ENCODE assay signal across 15 cellular contexts in the genomic region with DNA sequence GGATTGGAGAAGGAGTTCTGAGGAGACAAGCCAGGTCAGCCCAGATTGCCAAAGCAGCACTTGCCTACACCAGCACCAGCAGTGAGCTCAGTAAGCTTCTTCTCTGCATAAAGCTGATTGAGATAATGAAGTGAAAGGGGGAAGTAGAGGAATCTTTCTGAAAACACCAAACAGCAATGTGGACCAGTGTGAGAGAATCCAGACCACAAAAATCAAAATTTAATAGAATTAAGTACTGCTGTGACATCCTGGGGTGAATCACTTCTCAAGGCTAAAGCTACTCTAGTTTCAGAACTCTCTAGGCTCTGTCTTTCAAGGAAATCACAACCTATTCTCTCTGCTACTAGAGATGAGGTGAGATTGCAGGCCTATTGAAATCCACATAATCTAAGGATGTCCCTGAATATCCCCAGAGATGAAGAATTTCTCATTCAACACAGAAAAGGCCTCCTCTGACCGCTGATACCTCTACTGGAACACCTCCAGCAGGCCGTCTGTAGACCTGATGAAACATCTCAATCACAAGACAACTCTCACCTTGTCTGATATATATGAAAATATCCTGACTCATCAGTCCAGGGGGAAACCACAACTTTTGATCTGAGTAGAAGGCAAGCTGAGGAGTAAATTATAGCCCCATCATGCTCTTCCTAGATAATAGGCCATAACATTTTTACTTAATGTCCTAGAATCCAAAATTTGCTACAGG. TPM values are rescaled to one million over a fixed set of nuclear protein-coding genes. Genes with fewer than 3 reads are reported as not detected.
DNase-seq lines count a peak whose midpoint lies in the region; ATAC-seq and TF ChIP-seq lines count a peak whose summit lies in the region.
"Had no signal": no experiment of that assay in that cellular context is flagged by ENCODE, and none has a peak within 500 bp of the region (broad histone marks: within the 10 kb centered on the region; RNA-seq: fewer than 3 reads in every experiment).

TSS of gene FCRL4 (minus strand) at position 127 of the 709 bp plus-strand sequence. CDS start 141 bp downstream, outside the sequence.

- H3K4me3 ChIP-seq in GM23248 (no peak within 1 kb of the TSS), upper lobe of left lung (no peak within 1 kb of the TSS)
- H3K4me3 ChIP-seq: A549 had no signal

- peak; percentile 8 for DNase-seq in activated CD8-positive, alpha-beta T cell treated with anti-CD3 and anti-CD28 coated beads for 36 hours
- no peak for DNase-seq in activated CD8-positive, alpha-beta T cell treated with anti-CD3 and anti-CD28 coated beads, Interleukin-2, amount 10 ng/mL, durations not matched to agents 7 days and 5 days
- no peak for DNase-seq in stimulated activated naive CD8-positive, alpha-beta T cell treated with anti-CD3 and anti-CD28 coated beads, Interleukin-15, Interleukin-2, amounts not matched to agents 100 U/mL and 50 U/mL, for 24 hours
- DNase-seq in DMS79 (lab: John Stamatoyannopoulos, UW) (no peak), GM23248 (no peak), upper lobe of left lung (no peak)
- DNase-seq: brain microvascular endothelial cell, NCI-H1930 had no signal

- TF ChIP-seq POLR2A in upper lobe of left lung (IDR thresholded peaks at IDR 0.05), result no peak

- peak; percentile 70 for ATAC-seq in activated CD8-positive, alpha-beta T cell treated with anti-CD3 and anti-CD28 coated beads for 36 hours
- no peak for ATAC-seq in activated CD8-positive, alpha-beta T cell treated with anti-CD3 and anti-CD28 coated beads, Interleukin-2, amount 10 ng/mL, durations not matched to agents 7 days and 5 days
- ATAC-seq in GM21786 (IDR thresholded peaks at IDR 0.05; ENCODE audit: unreplicated experiment) (peak; percentile 77), HG03469 (IDR thresholded peaks at IDR 0.05; ENCODE audit: unreplicated experiment) (peak; percentile 38), upper lobe of left lung (ENCODE audit: low FRiP score in 2 of 2) (no peak)
- peak; percentile 61 for ATAC-seq in stimulated activated naive CD8-positive, alpha-beta T cell treated with anti-CD3 and anti-CD28 coated beads, Interleukin-15, Interleukin-2, amounts not matched to agents 100 U/mL and 50 U/mL, for 24 hours
- ATAC-seq: A549, Right ventricle myocardium inferior had no signal

- TF ChIP-seq CTCF in activated CD8-positive, alpha-beta T cell treated with anti-CD3 and anti-CD28 coated beads for 36 hours (IDR thresholded peaks at IDR 0.05), result no peak
- no peak for TF ChIP-seq CTCF in upper lobe of left lung (IDR thresholded peaks at IDR 0.05)

- H3K27me3 Mint-ChIP-seq in activated CD8-positive, alpha-beta T cell treated with anti-CD3 and anti-CD28 coated beads for 36 hours, result peaks cover 5% of the 10 kb centered on the region
- peaks cover 18% of the 10 kb centered on the region for H3K27me3 Mint-ChIP-seq in activated CD8-positive, alpha-beta T cell treated with anti-CD3 and anti-CD28 coated beads, Interleukin-2, amount 10 ng/mL, durations not matched to agents 7 days and 5 days (ENCODE audit: low read depth)

- CTCF ChIA-PET in activated CD8-positive, alpha-beta T cell treated with anti-CD3 and anti-CD28 coated beads for 36 hours (lab: Charles Lee), result interaction anchor here (1.2 kb wide), 1 partner anchor 10 kb away, joined by 3 read pairs; no protein-coding TSS in a partner anchor
- CTCF ChIA-PET in activated CD8-positive, alpha-beta T cell treated with anti-CD3 and anti-CD28 coated beads, Interleukin-2, amount 10 ng/mL, durations not matched to agents 7 days and 5 days (lab: Charles Lee), result interaction anchor here (1.1 kb wide), 1 partner anchor 17 kb away, joined by 4 read pairs; no protein-coding TSS in a partner anchor

- no peaks in the 10 kb centered on the region for H3K27me3 ChIP-seq in GM23248 (replicated peaks; ENCODE audit: insufficient read depth)
- H3K27me3 ChIP-seq in upper lobe of left lung, result no peaks in the 10 kb centered on the region
- H3K27me3 ChIP-seq: brain microvascular endothelial cell had no signal

- intact Hi-C loops in activated CD8-positive, alpha-beta T cell treated with anti-CD3 and anti-CD28 coated beads for 36 hours (cut with micrococcal nuclease), result no loop called here

- no peaks in the 10 kb centered on the region for H3K36me3 Mint-ChIP-seq in activated CD8-positive, alpha-beta T cell treated with anti-CD3 and anti-CD28 coated beads for 36 hours (ENCODE audit: low read depth)
- no peaks in the 10 kb centered on the region for H3K36me3 Mint-ChIP-seq in activated CD8-positive, alpha-beta T cell treated with anti-CD3 and anti-CD28 coated beads, Interleukin-2, amount 10 ng/mL, durations not matched to agents 7 days and 5 days (ENCODE audit: low read depth)

- H3K79me2 ChIP-seq in GM23248 (ENCODE audit: insufficient read depth), result no peaks in the 10 kb centered on the region

- no peak within 1 kb of the TSS for H3K4me2 ChIP-seq in GM23248 (ENCODE audit: unreplicated experiment)
- H3K4me2 ChIP-seq: A549 had no signal

- TF ChIP-seq EP300 in upper lobe of left lung (IDR thresholded peaks at IDR 0.05), result no peak

- H3K4me1 Mint-ChIP-seq in activated CD8-positive, alpha-beta T cell treated with anti-CD3 and anti-CD28 coated beads for 36 hours (ENCODE audit: low read depth), result peaks cover 9% of the 10 kb centered on the region
- H3K4me1 Mint-ChIP-seq in activated CD8-positive, alpha-beta T cell treated with anti-CD3 and anti-CD28 coated beads, Interleukin-2, amount 10 ng/mL, durations not matched to agents 7 days and 5 days (ENCODE audit: low read depth), result peaks cover 18% of the 10 kb centered on the region

- H3K36me3 ChIP-seq in GM23248 (ENCODE audit: low read depth) (no peaks in the 10 kb centered on the region), upper lobe of left lung (no peaks in the 10 kb centered on the region)
- H3K36me3 ChIP-seq: brain microvascular endothelial cell had no signal

- H3K9me3 ChIP-seq in GM23248 (ENCODE audit: low read depth) (no peaks in the 10 kb centered on the region), upper lobe of left lung (no peaks in the 10 kb centered on the region)
- H3K9me3 ChIP-seq: A549 had no signal

- WGBS in GM23248 (ENCODE audit: low coverage in 1 of 2, low lambda C conversion rate in 2 of 2, missing lambda C conversion rate in 2 of 2), 2 experiments, result 22 to 31% methylated on average over 2 of the region's 2 CpGs
- WGBS in upper lobe of left lung, 2 donors, result 72 to 80% methylated on average over 2 of the region's 2 CpGs

- H3K9me2 ChIP-seq in GM23248 (ENCODE audit: insufficient read depth), result no peaks in the 10 kb centered on the region

- no peaks in the 10 kb centered on the region for H3K9me3 Mint-ChIP-seq in activated CD8-positive, alpha-beta T cell treated with anti-CD3 and anti-CD28 coated beads for 36 hours
- H3K9me3 Mint-ChIP-seq in activated CD8-positive, alpha-beta T cell treated with anti-CD3 and anti-CD28 coated beads, Interleukin-2, amount 10 ng/mL, durations not matched to agents 7 days and 5 days (ENCODE audit: insufficient read depth), result no peaks in the 10 kb centered on the region

- H3K9ac ChIP-seq in GM23248, result no peak within 1 kb of the TSS

- H4K20me1 ChIP-seq in GM23248 (ENCODE audit: insufficient read depth), result no peaks in the 10 kb centered on the region

- no peaks in the 10 kb centered on the region for H3K4me1 ChIP-seq in GM23248 (ENCODE audit: insufficient read depth)
- H3K4me1 ChIP-seq in upper lobe of left lung, result no peaks in the 10 kb centered on the region
- H3K4me1 ChIP-seq: A549 had no signal

- no peak within 1 kb of the TSS for H3K27ac ChIP-seq in GM23248
- H3K27ac ChIP-seq in upper lobe of left lung, result no peak within 1 kb of the TSS
- H3K27ac ChIP-seq: A549, brain microvascular endothelial cell had no signal

- H2AFZ ChIP-seq in GM23248, result no peak within 1 kb of the TSS

- in situ Hi-C loops in GM23248 (cut with MboI), result no loop called here

- no peak within 1 kb of the TSS for H3K4me3 Mint-ChIP-seq in activated CD8-positive, alpha-beta T cell treated with anti-CD3 and anti-CD28 coated beads for 36 hours
- H3K4me3 Mint-ChIP-seq in activated CD8-positive, alpha-beta T cell treated with anti-CD3 and anti-CD28 coated beads, Interleukin-2, amount 10 ng/mL, durations not matched to agents 7 days and 5 days, result no peak within 1 kb of the TSS

- POLR2A ChIA-PET in activated CD8-positive, alpha-beta T cell treated with anti-CD3 and anti-CD28 coated beads for 36 hours (lab: Charles Lee), result no interaction called here
- POLR2A ChIA-PET in activated CD8-positive, alpha-beta T cell treated with anti-CD3 and anti-CD28 coated beads, Interleukin-2, amount 10 ng/mL, durations not matched to agents 7 days and 5 days (lab: Charles Lee), result no interaction called here

- no peak within 1 kb of the TSS for H3K27ac Mint-ChIP-seq in activated CD8-positive, alpha-beta T cell treated with anti-CD3 and anti-CD28 coated beads for 36 hours
- H3K27ac Mint-ChIP-seq in activated CD8-positive, alpha-beta T cell treated with anti-CD3 and anti-CD28 coated beads, Interleukin-2, amount 10 ng/mL, durations not matched to agents 7 days and 5 days, result no peak within 1 kb of the TSS
- H3K27ac Mint-ChIP-seq: progenitor cell of endocrine pancreas had no signal

- H3F3A ChIP-seq in GM23248 (ENCODE audit: insufficient read depth), result no peaks in the 10 kb centered on the region

RNA-seq across cellular contexts. Expression of gene FCRL4, which starts in this region (rescaled TPM):
- not detected for total RNA-seq in activated CD8-positive, alpha-beta T cell treated with anti-CD3 and anti-CD28 coated beads for 36 hours
- total RNA-seq in activated CD8-positive, alpha-beta T cell treated with anti-CD3 and anti-CD28 coated beads, Interleukin-2, amount 10 ng/mL, durations not matched to agents 7 days and 5 days, result not detected
- not detected in 2 replicates for total RNA-seq in GM23248 (2014; rRNA removed; shearing (Covaris generic))
- not detected in 2 replicates for polyA plus RNA-seq in GM23248 (2016; fragmentation: Nextera tagmentation; extraction: Ambion mirVana)
- total RNA-seq in upper lobe of left lung, result not detected
- total RNA-seq: fibroblast of lung, G401, progenitor cell of endocrine pancreas, Right ventricle myocardium inferior had no signal
- polyA plus RNA-seq: A549, fibroblast of lung had no signal

Comparison
In these comparisons a context has a peak if more than half of its experiments do, and no peak if none do; other contexts are left out.
1. Peak in DNase-seq and ATAC-seq in activated CD8-positive, alpha-beta T cell treated with anti-CD3 and anti-CD28 coated beads for 36 hours; RNA of the gene not detected or under 1 TPM.
2. ATAC-seq: peak in GM21786 (single experiment), HG03469 (single experiment) and stimulated activated naive CD8-positive, alpha-beta T cell treated with anti-CD3 and anti-CD28 coated beads, Interleukin-15, Interleukin-2, amounts not matched to agents 100 U/mL and 50 U/mL, for 24 hours (single experiment); none in activated CD8-positive, alpha-beta T cell treated with anti-CD3 and anti-CD28 coated beads, Interleukin-2, amount 10 ng/mL, durations not matched to agents 7 days and 5 days (single experiment) and upper lobe of left lung (0 of 2).